25 cellular contexts compared by ENCODE assay signal in genomic region chr9:104974053-104974983, GRCh38. TPM values are rescaled to one million over a fixed set of nuclear protein-coding genes. Genes with fewer than 3 reads are reported as not detected.
A peak's percentile ranks its signal among the peaks of the same experiment; 100 is the strongest.
DNase-seq lines count a peak whose midpoint lies in the region; ATAC-seq, FAIRE-seq and TF ChIP-seq lines count a peak whose summit lies in the region.
"Had no signal": no experiment of that assay in that cellular context is flagged by ENCODE, and none has a peak within 500 bp of the region (broad histone marks: within the 10 kb centered on the region; RNA-seq: fewer than 3 reads in every experiment).

No MANE protein-coding gene starts in this region.

- H3K36me3 ChIP-seq in left ventricle myocardium inferior (no peaks in the 10 kb centered on the region), psoas muscle (ENCODE audit: insufficient read depth in 1 of 2, low read depth in 1 of 2) (no peaks in the 10 kb centered on the region), pancreas (no peaks in the 10 kb centered on the region)
- H3K36me3 ChIP-seq: ascending aorta, gastrocnemius medialis, neutrophil, upper lobe of left lung had no signal

- H3K4me3 ChIP-seq in left ventricle myocardium inferior = no peak overlapping the region
- H3K4me3 ChIP-seq in psoas muscle = no peak overlapping the region
- H3K4me3 ChIP-seq in pancreas = no peak overlapping the region
- H3K4me3 ChIP-seq: ascending aorta, gastrocnemius medialis, PC-9, upper lobe of left lung had no signal

- H3K27me3 ChIP-seq in left ventricle myocardium inferior (ENCODE audit: low read depth) (no peaks in the 10 kb centered on the region), psoas muscle (ENCODE audit: insufficient read depth in 3 of 3, low read length in 2 of 3) (no peaks in the 10 kb centered on the region), pancreas (no peaks in the 10 kb centered on the region)
- H3K27me3 ChIP-seq: ascending aorta, gastrocnemius medialis, neutrophil, upper lobe of left lung had no signal

- 49 to 68% (median 54%) methylated on average over 8 of the region's 8 CpGs for whole genome bisulfite sequencing in psoas muscle, 3 donors
- WGBS in pancreas, 2 donors = 56 to 58% methylated on average over 8 of the region's 8 CpGs

- FAIRE-seq in pancreas (lab: Jason Lieb, UNC) = no peak
- FAIRE-seq: endothelial cell of umbilical vein, GM12891 had no signal

- peak; percentile 40 for ATAC-seq in left ventricle myocardium superior
- peak in 3 of 4 donors; percentile 36 to 51 (median 44) for ATAC-seq in psoas muscle
- ATAC-seq in pancreas = no peak
- ATAC-seq in GM18517 (IDR thresholded peaks at IDR 0.05; ENCODE audit: unreplicated experiment) = no peak
- no peak for ATAC-seq in GM21737 (IDR thresholded peaks at IDR 0.05; ENCODE audit: unreplicated experiment)
- ATAC-seq: gastrocnemius medialis; stimulated activated memory B cell treated with anti-CD40 and anti-IgM and Interleukin-4, amounts not matched to agents 10 μg/mL and 1 μg/mL and 100 μg/mL, for 72 hours had no signal

- H3K4me1 ChIP-seq in left ventricle myocardium inferior (peaks cover 18% of the 10 kb centered on the region), psoas muscle (peaks cover 27% of the 10 kb centered on the region), pancreas (no peaks in the 10 kb centered on the region)
- H3K4me1 ChIP-seq: ascending aorta had no signal

- DNase-seq in left ventricle myocardium superior (no peak), left ventricle myocardium inferior (no peak), MV-4-11 (lab: John Stamatoyannopoulos, UW) (peak; percentile 17), amniotic epithelial cell (ENCODE audit: low read depth) (peak; percentile 33), psoas muscle (no peak), pancreas (no peak)
- DNase-seq: activated effector memory CD4-positive, alpha-beta T cell treated with anti-CD3 and anti-CD28 coated beads, Interleukin-2, amount 50 U/mL, for 16 hours; activated naive CD8-positive, alpha-beta T cell treated with anti-CD3 and anti-CD28 coated beads, Interleukin-2, amount 10 ng/mL, durations not matched to agents 7 days and 5 days; activated T-cell treated with anti-CD3 and anti-CD28 coated beads, Interleukin-2, amount 50 U/mL, for 24 hours; gastrocnemius medialis; H9; Kasumi-1; NCI-H1048; NCI-H1694 treated with DMSO at 0.1 percent for 48 hours; NCI-H2171; PC-9; SHP77; upper lobe of left lung had no signal

- H3K27ac ChIP-seq in left ventricle myocardium inferior (replicated peaks) (no peak overlapping the region), psoas muscle (no peak overlapping the region), pancreas (no peak overlapping the region)
- H3K27ac ChIP-seq: ascending aorta, neutrophil, PC-9 had no signal

- H3K9me3 ChIP-seq in left ventricle myocardium inferior (replicated peaks) = no peaks in the 10 kb centered on the region
- H3K9me3 ChIP-seq in psoas muscle = no peaks in the 10 kb centered on the region
- H3K9me3 ChIP-seq in pancreas = no peaks in the 10 kb centered on the region
- H3K9me3 ChIP-seq: ascending aorta, gastrocnemius medialis, neutrophil, upper lobe of left lung had no signal

- intact Hi-C loops in left ventricle myocardium superior (cut with micrococcal nuclease) (loop anchor here (10.0 kb wide), 1 partner anchor 110 kb away; no protein-coding TSS in a partner anchor), left ventricle myocardium inferior (cut with micrococcal nuclease) (no loop called here), psoas muscle (cut with DNase I) (loop anchor here in 1 of 2 donors (10.0 kb wide), 1 partner anchor 180 kb away; no protein-coding TSS in a partner anchor), pancreas (cut with DNase I) (no loop called here)

- TF ChIP-seq CTCF in left ventricle myocardium inferior (IDR thresholded peaks at IDR 0.05; ENCODE audit: borderline replicate concordance) (no peak), psoas muscle (IDR thresholded peaks at IDR 0.05) (no peak), pancreas (IDR thresholded peaks at IDR 0.05) (no peak)

RNA-seq across cellular contexts. Expression of gene ABCA1, which starts 46.4 kb away (rescaled TPM):
- total RNA-seq in left ventricle myocardium superior (13.0 TPM), left ventricle myocardium inferior (10.8 TPM), psoas muscle (10 to 100 TPM in 2 of 4 donors, 1 to 10 TPM in 2; 8.2 to 26.1 (median 16.2) TPM), pancreas (10 to 100 TPM in 3 of 6 donors, 1 to 10 TPM in 3; 7.3 to 20.4 (median 10.0) TPM)
- polyA plus RNA-seq in psoas muscle (1 to 10 TPM; 1.9 to 6.3 (median 3.3) TPM), pancreas (1 to 10 TPM; 3.2 to 3.5 TPM)

Comparison
In these comparisons a context has a peak if more than half of its experiments do, and no peak if none do; other contexts are left out.
1. ATAC-seq: peak in left ventricle myocardium superior (single experiment) and psoas muscle (3 of 4); none in pancreas (0 of 4), GM18517 (single experiment) and GM21737 (single experiment).
2. DNase-seq: peak in MV-4-11 (single experiment) and amniotic epithelial cell (single experiment); none in left ventricle myocardium superior (single experiment), left ventricle myocardium inferior (single experiment), psoas muscle (0 of 2) and pancreas (0 of 6).